1 cellular context compared by ENCODE assay signal in the genomic region with DNA sequence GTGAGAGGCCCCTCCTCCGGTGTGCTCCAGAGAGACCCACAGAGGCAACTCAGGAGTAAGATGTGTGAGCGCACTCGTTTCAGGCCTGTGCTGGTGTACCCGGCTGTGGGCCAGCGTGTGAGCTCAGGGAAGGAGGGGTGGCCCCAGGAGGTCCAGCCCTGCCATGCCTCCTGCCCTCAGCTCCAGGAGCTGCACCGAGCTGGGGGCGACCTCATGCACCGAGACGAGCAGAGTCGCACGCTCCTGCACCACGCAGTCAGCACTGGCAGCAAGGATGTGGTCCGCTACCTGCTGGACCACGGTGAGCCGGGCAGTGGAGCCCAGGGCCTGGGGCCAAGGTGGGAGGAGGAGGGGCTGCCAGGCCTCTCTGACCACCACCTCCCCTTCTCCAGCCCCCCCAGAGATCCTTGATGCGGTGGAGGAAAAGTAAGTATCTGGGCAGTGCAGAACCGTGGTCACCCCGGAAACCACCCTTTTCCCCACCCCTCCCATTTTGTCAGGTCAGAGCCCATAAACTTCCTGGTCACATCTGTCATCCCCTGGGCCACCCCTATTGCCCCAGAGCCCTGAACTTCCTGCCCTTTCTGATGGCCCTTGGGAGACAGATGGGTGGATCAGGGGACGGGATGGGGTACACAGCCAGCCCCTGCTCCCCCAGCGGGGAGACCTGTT.
TF ChIP-seq lines count a peak whose summit lies in the region.

No MANE protein-coding gene starts in this region.

TF ChIP-seq in HCT116, 20 proteins besides CTCF, POLR2A, EP300 and RAD21 (continued from another document):
- TF ChIP-seq, protein P1, sequence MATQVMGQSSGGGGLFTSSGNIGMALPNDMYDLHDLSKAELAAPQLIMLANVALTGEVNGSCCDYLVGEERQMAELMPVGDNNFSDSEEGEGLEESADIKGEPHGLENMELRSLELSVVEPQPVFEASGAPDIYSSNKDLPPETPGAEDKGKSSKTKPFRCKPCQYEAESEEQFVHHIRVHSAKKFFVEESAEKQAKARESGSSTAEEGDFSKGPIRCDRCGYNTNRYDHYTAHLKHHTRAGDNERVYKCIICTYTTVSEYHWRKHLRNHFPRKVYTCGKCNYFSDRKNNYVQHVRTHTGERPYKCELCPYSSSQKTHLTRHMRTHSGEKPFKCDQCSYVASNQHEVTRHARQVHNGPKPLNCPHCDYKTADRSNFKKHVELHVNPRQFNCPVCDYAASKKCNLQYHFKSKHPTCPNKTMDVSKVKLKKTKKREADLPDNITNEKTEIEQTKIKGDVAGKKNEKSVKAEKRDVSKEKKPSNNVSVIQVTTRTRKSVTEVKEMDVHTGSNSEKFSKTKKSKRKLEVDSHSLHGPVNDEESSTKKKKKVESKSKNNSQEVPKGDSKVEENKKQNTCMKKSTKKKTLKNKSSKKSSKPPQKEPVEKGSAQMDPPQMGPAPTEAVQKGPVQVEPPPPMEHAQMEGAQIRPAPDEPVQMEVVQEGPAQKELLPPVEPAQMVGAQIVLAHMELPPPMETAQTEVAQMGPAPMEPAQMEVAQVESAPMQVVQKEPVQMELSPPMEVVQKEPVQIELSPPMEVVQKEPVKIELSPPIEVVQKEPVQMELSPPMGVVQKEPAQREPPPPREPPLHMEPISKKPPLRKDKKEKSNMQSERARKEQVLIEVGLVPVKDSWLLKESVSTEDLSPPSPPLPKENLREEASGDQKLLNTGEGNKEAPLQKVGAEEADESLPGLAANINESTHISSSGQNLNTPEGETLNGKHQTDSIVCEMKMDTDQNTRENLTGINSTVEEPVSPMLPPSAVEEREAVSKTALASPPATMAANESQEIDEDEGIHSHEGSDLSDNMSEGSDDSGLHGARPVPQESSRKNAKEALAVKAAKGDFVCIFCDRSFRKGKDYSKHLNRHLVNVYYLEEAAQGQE (IDR thresholded peaks at IDR 0.05; ENCODE audit: low read depth) = no peak
- TF ChIP-seq ZNF274 (IDR thresholded peaks at IDR 0.05; ENCODE audit: low read depth, low read length) = no peak
- TF ChIP-seq EZH2phosphoT487 (IDR thresholded peaks at IDR 0.05; ENCODE audit: borderline replicate concordance) = no peak
- TF ChIP-seq, protein P2, sequence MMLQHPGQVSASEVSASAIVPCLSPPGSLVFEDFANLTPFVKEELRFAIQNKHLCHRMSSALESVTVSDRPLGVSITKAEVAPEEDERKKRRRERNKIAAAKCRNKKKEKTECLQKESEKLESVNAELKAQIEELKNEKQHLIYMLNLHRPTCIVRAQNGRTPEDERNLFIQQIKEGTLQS (IDR thresholded peaks at IDR 0.05) = no peak
- TF ChIP-seq ZFX (IDR thresholded peaks at IDR 0.05) = no peak
- no peak for TF ChIP-seq SRF (IDR thresholded peaks at IDR 0.05; ENCODE audit: low read depth)
- TF ChIP-seq FOSL1 (IDR thresholded peaks at IDR 0.05; ENCODE audit: low read depth) = no peak
- TF ChIP-seq, protein P3, sequence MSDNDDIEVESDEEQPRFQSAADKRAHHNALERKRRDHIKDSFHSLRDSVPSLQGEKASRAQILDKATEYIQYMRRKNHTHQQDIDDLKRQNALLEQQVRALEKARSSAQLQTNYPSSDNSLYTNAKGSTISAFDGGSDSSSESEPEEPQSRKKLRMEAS (IDR thresholded peaks at IDR 0.05) = no peak
- no peak for TF ChIP-seq SIN3A (IDR thresholded peaks at IDR 0.05; ENCODE audit: low read depth)
- no peak for TF ChIP-seq SP1 (IDR thresholded peaks at IDR 0.05; ENCODE audit: low read depth)
